In genomic region chr16:5448798-5449197, GRCh38 we compare ENCODE assay signal across 2 cellular contexts.
TF ChIP-seq lines count a peak whose summit lies in the region.

No MANE protein-coding gene starts in this region.

TF ChIP-seq in WTC11, 78 proteins besides CTCF, POLR2A, EP300 and RAD21:
- TF ChIP-seq MYBL2 (CRISPR knock-in tag; IDR thresholded peaks at IDR 0.05) (no peak), GTF2I (CRISPR knock-in tag; conservative IDR thresholded peaks at IDR 0.05) (peak; percentile 70; the same call in 1 of the 2 replicates), ZNF121 (CRISPR knock-in tag; IDR thresholded peaks at IDR 0.05) (0 out of 2 replicates have a peak, but pooled peaks have one; percentile 12)
TF ChIP-seq in WTC11: peak in this region for 2.

TF ChIP-seq in H1, 55 proteins besides CTCF, POLR2A, EP300 and RAD21:
- TF ChIP-seq KDM1A (IDR thresholded peaks at IDR 0.05; ENCODE audit: borderline replicate concordance, low read length) (peak; percentile 90; the same call in 1 of the 2 replicates), EZH2 (IDR thresholded peaks at IDR 0.05; ENCODE audit: low read depth, low read length, severe bottlenecking) (no peak)
